In the genomic region with DNA sequence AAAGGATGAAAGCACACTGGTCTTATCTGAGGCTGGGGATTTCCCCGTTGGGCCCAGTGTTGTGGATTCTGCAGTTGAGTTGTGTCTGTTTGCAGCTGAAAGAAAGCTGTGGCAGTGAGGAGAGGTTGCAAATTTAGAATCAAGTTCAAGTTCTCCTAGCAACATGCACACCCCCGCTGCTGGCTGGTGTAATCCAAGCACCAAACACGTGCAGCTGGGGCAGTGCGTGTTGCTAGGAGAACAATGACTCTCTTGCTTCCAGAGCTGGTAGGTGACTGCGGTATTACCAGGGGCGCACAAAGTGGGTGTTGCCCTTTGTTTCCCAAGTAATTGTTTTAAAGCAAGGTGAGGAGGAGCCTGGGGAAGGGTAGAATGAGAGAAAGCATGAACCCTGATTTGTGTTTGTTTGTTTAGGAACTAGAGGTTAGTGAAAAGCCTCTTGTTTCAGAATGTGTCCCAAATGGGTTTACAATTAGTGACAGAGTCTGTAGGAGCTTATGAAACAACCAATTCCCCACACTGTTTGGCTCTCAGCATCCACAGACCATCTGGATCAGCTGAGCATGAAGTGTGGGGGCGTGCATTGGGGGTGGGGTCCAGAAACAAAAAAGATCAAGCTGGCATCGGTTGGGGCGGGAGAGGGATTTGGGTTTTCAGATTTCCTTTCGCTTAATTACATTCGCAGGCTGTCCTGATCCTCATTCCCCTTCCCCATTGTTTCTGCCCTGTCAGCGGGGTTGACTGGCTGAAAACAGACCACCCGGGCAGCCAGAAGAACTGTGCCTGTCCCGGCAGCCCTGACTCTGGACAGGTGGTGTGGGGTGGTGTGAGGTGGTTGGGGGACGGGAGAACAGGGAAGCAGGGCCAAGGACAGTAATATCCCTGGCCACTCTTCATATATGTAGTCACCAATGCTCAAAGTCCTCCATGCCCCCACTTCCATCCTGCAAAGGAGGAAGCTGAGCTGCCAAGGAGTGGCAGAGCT, we compare ENCODE assay signal across 8 cellular contexts.
DNase-seq lines count a peak whose midpoint lies in the region; FAIRE-seq and TF ChIP-seq lines count a peak whose summit lies in the region.

No MANE protein-coding gene starts in this region.

- FAIRE-seq in islet of Langerhans (lab: Jason Lieb, UNC): peak; percentile 90

- peak; percentile 18 to 27 for DNase-seq in activated CD4-positive, alpha-beta T cell treated with anti-CD3 and anti-CD28 coated beads for 24 hours (ENCODE audit: low read depth in 2 of 2)
- no peak for DNase-seq in activated CD4-positive, alpha-beta T cell treated with anti-CD3 and anti-CD28 coated beads for 1 hour
- DNase-seq in NCI-H82 treated with DMSO at 0.1 percent for 48 hours (lab: John Stamatoyannopoulos, UW; ENCODE audit: unreplicated experiment): peak; percentile 80
- DNase-seq in astrocyte of the spinal cord (ENCODE audit: low read depth, low spot score): peak; percentile 42
- DNase-seq in stimulated activated naive CD4-positive, alpha-beta T cell (lab: John Stamatoyannopoulos, UW): peak; percentile 8 to 47 (median 24)
- no peak for DNase-seq in NOMO-1 treated with dmso at 0.1 percent for 144 hours (lab: John Stamatoyannopoulos, UW; ENCODE audit: unreplicated experiment)
- no peak for DNase-seq in amniotic stem cell (lab: John Stamatoyannopoulos, UW)

- H3K4me3 ChIP-seq in astrocyte of the spinal cord (ENCODE audit: low read depth, low read length): no peak overlapping the region

- TF ChIP-seq CTCF in astrocyte of the spinal cord (IDR thresholded peaks at IDR 0.05; ENCODE audit: low read depth, low read length): no peak

- in situ Hi-C loops in astrocyte of the spinal cord (cut with HindIII; ENCODE audit: low sequenced_read_pairs): no loop called here

Comparison
In these comparisons a context has a peak if more than half of its experiments do, and no peak if none do; other contexts are left out.
1. DNase-seq: peak in activated CD4-positive, alpha-beta T cell treated with anti-CD3 and anti-CD28 coated beads for 24 hours (2 of 2), NCI-H82 treated with DMSO at 0.1 percent for 48 hours (single experiment), astrocyte of the spinal cord (single experiment) and stimulated activated naive CD4-positive, alpha-beta T cell (6 of 6); none in activated CD4-positive, alpha-beta T cell treated with anti-CD3 and anti-CD28 coated beads for 1 hour (single experiment), NOMO-1 treated with dmso at 0.1 percent for 144 hours (single experiment) and amniotic stem cell (single experiment).